25 cellular contexts compared by ENCODE assay signal in genomic region chr7:149564340-149565095, GRCh38.
DNase-seq lines count a peak whose midpoint lies in the region; ATAC-seq, FAIRE-seq and TF ChIP-seq lines count a peak whose summit lies in the region.
"Had no signal": no experiment of that assay in that cellular context is flagged by ENCODE, and none has a peak within 500 bp of the region (broad histone marks: within the 10 kb centered on the region; RNA-seq: fewer than 3 reads in every experiment).

No MANE protein-coding gene starts in this region.

- TF ChIP-seq POLR2A in K562 (conservative IDR thresholded peaks at IDR 0.05) = no peak

- intact Hi-C loops in left ventricle myocardium inferior (cut with micrococcal nuclease) (no loop called here), right cardiac atrium (cut with DNase I) (no loop called here), K562 (cut with micrococcal nuclease) (no loop called here)

- no peak overlapping the region for H2AFZ ChIP-seq in K562 (ENCODE audit: low read depth, low read length)

- ATAC-seq in right cardiac atrium = no peak
- ATAC-seq in K562 = peak; percentile 88
- ATAC-seq: A549, GM12878, PC-3 had no signal

- H3K27ac ChIP-seq in left ventricle myocardium inferior (replicated peaks) = peak overlapping the region; percentile 0
- H3K27ac ChIP-seq in right cardiac atrium (ENCODE audit: low read length) = no peak overlapping the region
- peak overlapping the region; percentile 31; the same call in 1 of the 3 replicates for H3K27ac ChIP-seq in K562 (ENCODE audit: extremely low read depth, low read depth, low read length)
- H3K27ac ChIP-seq: A549 had no signal

- peak; percentile 60; the same call in 1 of the 2 replicates for TF ChIP-seq EP300 in K562 (IDR thresholded peaks at IDR 0.05; ENCODE audit: low read length)

- H3K79me2 ChIP-seq in K562 (ENCODE audit: control insufficient read depth, insufficient read depth, low read length) = peaks cover 23% of the 10 kb centered on the region

- no peak overlapping the region for H3K4me3 ChIP-seq in left ventricle myocardium inferior
- H3K4me3 ChIP-seq in right cardiac atrium (ENCODE audit: low read length) = no peak overlapping the region
- H3K4me3 ChIP-seq in K562 = no peak overlapping the region
- H3K4me3 ChIP-seq: A549, GM12878, MG63 had no signal

- H3K9ac ChIP-seq in K562 (ENCODE audit: insufficient read depth in 1 of 2, low read depth in 2 of 2, low read length in 2 of 2) = no peak overlapping the region

- 63% methylated on average over 4 of the region's 4 CpGs for WGBS in right cardiac atrium
- 19% methylated on average over 4 of the region's 4 CpGs for WGBS in K562 (ENCODE audit: insufficient coverage, low coverage, missing lambda C conversion rate)

- in situ Hi-C loops in K562 (cut with MboI) = no loop called here

- TF ChIP-seq RAD21 in K562 (CRISPR knock-in tag; conservative IDR thresholded peaks at IDR 0.05 in 1 of 2, IDR thresholded peaks at IDR 0.05 in 1 of 2) = no peak

- H3K4me1 ChIP-seq in left ventricle myocardium inferior (peaks cover 64% of the 10 kb centered on the region), right cardiac atrium (ENCODE audit: control insufficient read depth, insufficient read depth, low read length) (peaks cover 6% of the 10 kb centered on the region), K562 (replicated peaks in 1 of 2; ENCODE audit: control insufficient read depth in 2 of 2, insufficient read depth in 2 of 2, low read length in 2 of 2) (peaks cover 3 to 11% of the 10 kb centered on the region in 2 experiments; a peak in 4 of 5 replicates)
- H3K4me1 ChIP-seq: A549 had no signal

- no peak for TF ChIP-seq CTCF in left ventricle myocardium inferior (IDR thresholded peaks at IDR 0.05; ENCODE audit: borderline replicate concordance)
- no peak for TF ChIP-seq CTCF in K562 (IDR thresholded peaks at IDR 0.05 in 2 of 3, conservative IDR thresholded peaks at IDR 0.05 in 1 of 3; ENCODE audit: insufficient read depth in 2 of 3, low read depth in 1 of 3, low read length in 3 of 3)

- H3K27me3 ChIP-seq in left ventricle myocardium inferior (ENCODE audit: low read depth) (no peaks in the 10 kb centered on the region), right cardiac atrium (ENCODE audit: control insufficient read depth, insufficient read depth) (no peaks in the 10 kb centered on the region), K562 (ENCODE audit: control insufficient read depth in 2 of 2, insufficient read depth in 2 of 2, low read length in 2 of 2) (no peaks in the 10 kb centered on the region)
- H3K27me3 ChIP-seq: MG63 had no signal

- no peak for DNase-seq in left ventricle myocardium inferior
- DNase-seq in right cardiac atrium = no peak
- peak in 2 of 4 experiments; percentile 49 to 53 for DNase-seq in K562 (ENCODE audit: extremely low read depth in 1 of 4, low spot score in 3 of 4)
- peak; percentile 5 for DNase-seq in fibroblast of peridontal ligament (ENCODE audit: extremely low read depth)
- DNase-seq in renal cortical epithelial cell (ENCODE audit: low read depth) = peak; percentile 30
- no peak for DNase-seq in SIG-M5 (lab: John Stamatoyannopoulos, UW)
- no peak for DNase-seq in GOT3 (lab: John Stamatoyannopoulos, UW)
- DNase-seq in effector CD8-positive, alpha-beta T cell (lab: John Stamatoyannopoulos, UW) = no peak
- DNase-seq: CD4-positive, alpha-beta memory T cell; COR-L47; GDM1; HCEC 1CT; KG1; MG63; NCI-H1105 treated with DMSO at 0.1 percent for 48 hours; NCI-H146; NCI-H1930; NCI-H2107; NCI-H524; NCI-H748 treated with DMSO at 0.1 percent for 48 hours; NK-92 treated with Interleukin-12 subunit alpha and Interleukin-12 subunit beta, amount 100 ng/mL, for 24 hours; PC-3 had no signal

- H3K4me2 ChIP-seq in K562 (ENCODE audit: insufficient read depth, low read length) = peak overlapping the region; percentile 28
- H3K4me2 ChIP-seq: A549 had no signal

- peaks cover 9% of the 10 kb centered on the region for H3K36me3 ChIP-seq in left ventricle myocardium inferior
- peaks cover 62% of the 10 kb centered on the region for H3K36me3 ChIP-seq in K562 (ENCODE audit: control insufficient read depth, insufficient read depth, low read length)

- POLR2A ChIA-PET in K562 (lab: Yijun Ruan, JAX) = interaction anchor here (0.7 to 1.0 kb wide), 3 partner anchors 8 to 154 kb away, joined by 3 read pairs; no protein-coding TSS in a partner anchor

- H3K9me3 ChIP-seq in left ventricle myocardium inferior (replicated peaks) (peaks cover 17% of the 10 kb centered on the region), right cardiac atrium (ENCODE audit: control insufficient read depth, low read length) (no peaks in the 10 kb centered on the region), K562 (replicated peaks; ENCODE audit: control insufficient read depth, insufficient read depth, low read depth, low read length) (no peaks in the 10 kb centered on the region; the same call in 1 of the 2 replicates)

- no TSS peak for BruUV-seq in K562 (replicated peaks; lab: Mats Ljungman, UMichigan)

- no peaks in the 10 kb centered on the region for H3K9me1 ChIP-seq in K562 (ENCODE audit: control insufficient read depth, insufficient read depth, low read length)

- CTCF ChIA-PET in K562 (lab: Yijun Ruan, JAX; ENCODE audit: low intra/inter-chr PET ratio) = no interaction called here

- H4K20me1 ChIP-seq in K562 (replicated peaks; ENCODE audit: control insufficient read depth, insufficient read depth, low read length) = no peaks in the 10 kb centered on the region

- peak; percentile 55 for FAIRE-seq in K562 (lab: Jason Lieb, UNC)
- FAIRE-seq: A549, H1 had no signal

TF ChIP-seq in K562, 482 proteins besides CTCF, POLR2A, EP300 and RAD21 (continues in another document):
- no peak for TF ChIP-seq SOX6 (IDR thresholded peaks at IDR 0.05)
- no peak for TF ChIP-seq ZMIZ1 (IDR thresholded peaks at IDR 0.05; ENCODE audit: low read depth in 2 of 2, low read length in 2 of 2)

Comparison
In these comparisons a context has a peak if more than half of its experiments do, and no peak if none do; other contexts are left out.
1. DNase-seq: peak in fibroblast of peridontal ligament (single experiment) and renal cortical epithelial cell (single experiment); none in left ventricle myocardium inferior (single experiment), right cardiac atrium (0 of 3), SIG-M5 (single experiment), GOT3 (single experiment) and effector CD8-positive, alpha-beta T cell (single experiment).